28 cellular contexts compared by ENCODE assay signal in the genomic region with DNA sequence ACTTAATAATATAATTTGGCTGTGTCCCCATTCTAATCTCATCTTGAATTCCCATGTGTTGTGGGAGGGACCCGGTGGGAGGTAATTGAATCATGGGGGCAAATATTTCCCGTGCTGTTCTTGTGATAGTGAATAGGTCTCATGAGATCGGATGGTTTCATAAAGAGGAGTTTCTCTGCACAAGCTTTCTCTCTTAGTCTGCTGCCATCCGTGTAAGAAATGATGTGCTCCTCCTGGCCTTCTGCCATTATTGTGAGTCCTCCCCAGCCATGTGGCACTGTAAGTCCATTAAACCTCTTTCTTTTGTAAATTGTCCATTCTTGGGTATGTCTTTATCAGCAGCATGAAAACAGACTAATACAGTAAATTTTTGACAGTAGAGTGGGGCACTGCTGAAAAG.
DNase-seq lines count a peak whose midpoint lies in the region; ATAC-seq, FAIRE-seq and TF ChIP-seq lines count a peak whose summit lies in the region.
"Had no signal": no experiment of that assay in that cellular context is flagged by ENCODE, and none has a peak within 500 bp of the region (broad histone marks: within the 10 kb centered on the region; RNA-seq: fewer than 3 reads in every experiment).

No MANE protein-coding gene starts in this region.

- H3K79me2 ChIP-seq in SK-N-SH (ENCODE audit: insufficient read depth) (no peaks in the 10 kb centered on the region), K562 (ENCODE audit: control insufficient read depth, insufficient read depth, low read length) (no peaks in the 10 kb centered on the region)

- no peaks in the 10 kb centered on the region for H3K36me3 ChIP-seq in SK-N-SH (replicated peaks in 1 of 2; ENCODE audit: control insufficient read depth in 1 of 2, insufficient read depth in 2 of 2, low read length in 1 of 2)
- no peaks in the 10 kb centered on the region for H3K36me3 ChIP-seq in K562 (ENCODE audit: control insufficient read depth, insufficient read depth, low read length)
- H3K36me3 ChIP-seq: BE2C, BLaER1 had no signal

- no peaks in the 10 kb centered on the region for H3F3A ChIP-seq in SK-N-SH (replicated peaks; ENCODE audit: insufficient read depth)

- H3K9ac ChIP-seq in SK-N-SH: no peak overlapping the region
- H3K9ac ChIP-seq in K562 (ENCODE audit: insufficient read depth in 1 of 2, low read depth in 2 of 2, low read length in 2 of 2): no peak overlapping the region
- H3K9ac ChIP-seq: BLaER1 had no signal

- BruUV-seq in K562 (replicated peaks; lab: Mats Ljungman, UMichigan): no TSS peak

- no peaks in the 10 kb centered on the region for H3K9me1 ChIP-seq in K562 (ENCODE audit: control insufficient read depth, insufficient read depth, low read length)

- no peak for TF ChIP-seq POLR2A in K562 (conservative IDR thresholded peaks at IDR 0.05)

- H3K27me3 ChIP-seq in SK-N-SH (ENCODE audit: insufficient read depth): no peaks in the 10 kb centered on the region
- H3K27me3 ChIP-seq in K562 (ENCODE audit: control insufficient read depth in 2 of 2, insufficient read depth in 2 of 2, low read length in 2 of 2): no peaks in the 10 kb centered on the region; a peak in 1 of 5 replicates
- H3K27me3 ChIP-seq: BE2C, BLaER1 had no signal

- H3K4me1 ChIP-seq in SK-N-SH (ENCODE audit: control insufficient read depth in 1 of 2, insufficient read depth in 2 of 2, low read depth in 1 of 2, low read length in 1 of 2) (peaks cover 0 to 4% of the 10 kb centered on the region in 2 experiments; a peak in 3 of 4 replicates), K562 (replicated peaks in 1 of 2; ENCODE audit: control insufficient read depth in 2 of 2, insufficient read depth in 2 of 2, low read length in 2 of 2) (no peaks in the 10 kb centered on the region)
- H3K4me1 ChIP-seq: BLaER1 had no signal

- no peak overlapping the region for H2AFZ ChIP-seq in SK-N-SH (ENCODE audit: low read depth)
- no peak overlapping the region for H2AFZ ChIP-seq in K562 (ENCODE audit: low read depth, low read length)

- H3K4me3 ChIP-seq in SK-N-SH (ENCODE audit: low read depth in 2 of 2, low read length in 1 of 2): no peak overlapping the region
- no peak overlapping the region for H3K4me3 ChIP-seq in K562
- no peak overlapping the region for H3K4me3 ChIP-seq in fibroblast of mammary gland (ENCODE audit: control insufficient read depth, low read depth, low read length)
- H3K4me3 ChIP-seq: BLaER1, GM12878 had no signal

- no peak overlapping the region for H3K4me2 ChIP-seq in SK-N-SH
- H3K4me2 ChIP-seq in K562 (ENCODE audit: insufficient read depth, low read length): no peak overlapping the region
- H3K4me2 ChIP-seq: BLaER1 had no signal

- CTCF ChIA-PET in SK-N-SH (lab: Yijun Ruan, JAX) (interaction anchor here (0.9 kb wide), 1 partner anchor 9 kb away, joined by 3 read pairs; no protein-coding TSS in a partner anchor), K562 (lab: Yijun Ruan, JAX; ENCODE audit: low intra/inter-chr PET ratio) (no interaction called here)

- no peak for TF ChIP-seq CTCF in SK-N-SH (IDR thresholded peaks at IDR 0.05)
- no peak for TF ChIP-seq CTCF in K562 (IDR thresholded peaks at IDR 0.05 in 2 of 3, conservative IDR thresholded peaks at IDR 0.05 in 1 of 3; ENCODE audit: insufficient read depth in 2 of 3, low read depth in 1 of 3, low read length in 3 of 3)
- no peak for TF ChIP-seq CTCF in fibroblast of mammary gland (conservative IDR thresholded peaks at IDR 0.05; ENCODE audit: control insufficient read depth, insufficient read depth, low read depth, low read length)

- TF ChIP-seq RAD21 in SK-N-SH (IDR thresholded peaks at IDR 0.05; ENCODE audit: low read length): no peak
- TF ChIP-seq RAD21 in K562 (CRISPR knock-in tag; conservative IDR thresholded peaks at IDR 0.05 in 1 of 2, IDR thresholded peaks at IDR 0.05 in 1 of 2): no peak

- intact Hi-C loops in K562 (cut with micrococcal nuclease): no loop called here

- in situ Hi-C loops in K562 (cut with MboI): no loop called here

- H4K20me1 ChIP-seq in SK-N-SH (ENCODE audit: insufficient read depth) (no peaks in the 10 kb centered on the region), K562 (replicated peaks; ENCODE audit: control insufficient read depth, insufficient read depth, low read length) (no peaks in the 10 kb centered on the region)
- H4K20me1 ChIP-seq: BLaER1 had no signal

- H3K27ac ChIP-seq in SK-N-SH (ENCODE audit: low read depth in 2 of 2, low read length in 1 of 2): no peak overlapping the region
- no peak overlapping the region for H3K27ac ChIP-seq in K562 (ENCODE audit: extremely low read depth, low read depth, low read length)
- H3K27ac ChIP-seq: 22Rv1, BLaER1 had no signal

- TF ChIP-seq EP300 in SK-N-SH (IDR thresholded peaks at IDR 0.05; ENCODE audit: borderline replicate concordance in 1 of 2, low read depth in 1 of 2, low read length in 1 of 2) (no peak), K562 (IDR thresholded peaks at IDR 0.05; ENCODE audit: low read length) (no peak)

- H3K9me3 ChIP-seq in SK-N-SH (no peaks in the 10 kb centered on the region), K562 (replicated peaks; ENCODE audit: control insufficient read depth, insufficient read depth, low read depth, low read length) (no peaks in the 10 kb centered on the region; the same call in none of the 2 replicates)
- H3K9me3 ChIP-seq: BE2C had no signal

- no peak for FAIRE-seq in K562 (lab: Jason Lieb, UNC)
- FAIRE-seq: A204.1, GM12878, GM12892, GM19239 had no signal

- WGBS in SK-N-SH (ENCODE audit: low lambda C conversion rate): 20% methylated on average over 4 of the region's 4 CpGs
- WGBS in K562 (ENCODE audit: insufficient coverage, low coverage, missing lambda C conversion rate): 2% methylated on average over 4 of the region's 4 CpGs

- POLR2A ChIA-PET in SK-N-SH (lab: Yijun Ruan, JAX): no interaction called here
- POLR2A ChIA-PET in K562 (lab: Yijun Ruan, JAX): no interaction called here

- no peak for DNase-seq in SK-N-SH
- no peak for DNase-seq in K562 (ENCODE audit: extremely low read depth in 1 of 4, low spot score in 3 of 4)
- DNase-seq in fibroblast of mammary gland (ENCODE audit: low read depth): peak; percentile 14
- peak; percentile 13 for DNase-seq in islet precursor cell
- no peak for DNase-seq in 8988T
- DNase-seq in activated T-cell treated with anti-CD3 and anti-CD28 coated beads for 4 hours: no peak
- DNase-seq: ACHN; BE2C; C1 segment of cervical spinal cord; CD4-positive, alpha-beta memory T cell; CD4-positive, CD25-positive, alpha-beta regulatory T cell; CD8-positive, alpha-beta memory T cell; COR-L47; DMS 273 treated with DMSO at 0.1 percent for 48 hours; DMS153; DMS53; DMS79; DND-41; EL; GDM1 had no signal

- no peak; the same call in 2 of the 3 replicates for ATAC-seq in SK-N-SH treated with all-trans-retinoic acid at 6 μM for 48 hours
- no peak for ATAC-seq in K562
- no peak for ATAC-seq in GM18502 (IDR thresholded peaks at IDR 0.05; ENCODE audit: poor library complexity, unreplicated experiment)
- ATAC-seq: GM12878 had no signal

- H3K9me2 ChIP-seq in SK-N-SH: no peaks in the 10 kb centered on the region

TF ChIP-seq in SK-N-SH, 30 proteins besides CTCF, POLR2A, EP300 and RAD21:
- TF ChIP-seq TAF1 (IDR thresholded peaks at IDR 0.05; ENCODE audit: borderline replicate concordance, low read depth, low read length) (no peak), NFIC (IDR thresholded peaks at IDR 0.05; ENCODE audit: borderline replicate concordance) (no peak), TEAD4 (IDR thresholded peaks at IDR 0.05; ENCODE audit: borderline replicate concordance, insufficient read depth) (no peak), SMC3 (IDR thresholded peaks at IDR 0.05; ENCODE audit: low read depth, low read length) (no peak), RFX5 (IDR thresholded peaks at IDR 0.05; ENCODE audit: low read length) (no peak), RXRA (IDR thresholded peaks at IDR 0.05; ENCODE audit: borderline replicate concordance, low read depth) (no peak), MXI1 (IDR thresholded peaks at IDR 0.05; ENCODE audit: low read depth, low read length) (no peak), ELF1 (IDR thresholded peaks at IDR 0.05) (no peak), PBX3 (IDR thresholded peaks at IDR 0.05) (no peak), NRF1 (IDR thresholded peaks at IDR 0.05; ENCODE audit: low read depth, low read length) (no peak), YY1 (IDR thresholded peaks at IDR 0.05; ENCODE audit: low read depth) (no peak)

TF ChIP-seq in K562, 482 proteins besides CTCF, POLR2A, EP300 and RAD21:
- no peak for TF ChIP-seq ILK (tag; IDR thresholded peaks at IDR 0.05; ENCODE audit: borderline replicate concordance, low read depth)
- TF ChIP-seq ZNF431 (CRISPR knock-in tag; IDR thresholded peaks at IDR 0.05): peak; percentile 76; the same call in 1 of the 2 replicates

Comparison
In these comparisons a context has a peak if more than half of its experiments do, and no peak if none do; other contexts are left out.
1. DNase-seq: peak in fibroblast of mammary gland (single experiment) and islet precursor cell (single experiment); none in SK-N-SH (single experiment), K562 (0 of 4), 8988T (single experiment) and activated T-cell treated with anti-CD3 and anti-CD28 coated beads for 4 hours (single experiment).